ENCODE assay signal across 38 cellular contexts in the genomic region with DNA sequence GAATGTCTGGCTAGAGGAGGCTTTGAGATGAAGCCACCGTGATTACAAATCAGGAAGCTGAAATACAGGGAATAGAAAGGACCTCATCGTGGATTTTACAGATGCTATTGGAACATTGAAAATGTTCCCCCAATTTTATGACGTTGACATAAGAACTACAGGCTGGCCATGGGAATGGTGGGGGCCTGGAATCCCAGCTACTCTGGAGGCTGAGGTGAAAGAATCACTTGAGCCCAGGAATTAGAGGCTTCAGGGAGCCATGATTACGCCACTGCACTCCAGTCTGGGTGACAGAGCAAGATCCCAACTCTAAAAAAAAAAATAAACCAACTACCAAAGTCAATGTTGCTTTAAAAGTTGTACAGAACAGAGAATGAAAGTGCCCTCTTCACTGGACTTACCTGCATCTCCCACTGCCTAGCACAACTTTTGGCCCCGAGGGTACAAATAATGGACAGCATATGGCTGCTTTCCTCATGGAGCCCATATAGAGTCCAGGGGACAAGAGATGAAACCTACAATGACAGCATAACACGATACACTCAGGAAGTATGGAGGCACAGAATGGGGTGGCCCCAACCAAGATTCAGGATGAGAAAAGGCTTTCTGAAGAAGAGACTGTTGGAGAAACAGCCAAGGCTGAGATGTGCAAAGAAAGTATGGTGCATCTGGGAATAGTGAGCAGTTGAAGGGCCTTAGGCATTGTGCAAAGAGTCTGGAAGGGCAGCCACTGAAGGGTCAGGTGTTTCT.
"Had no signal": no experiment of that assay in that cellular context is flagged by ENCODE, and none has a peak within 500 bp of the region (broad histone marks: within the 10 kb centered on the region; RNA-seq: fewer than 3 reads in every experiment).

No MANE protein-coding gene starts in this region.

- H3K9me3 Mint-ChIP-seq: activated naive CD4-positive, alpha-beta T cell treated with anti-CD3 and anti-CD28 coated beads for 36 hours; activated naive CD4-positive, alpha-beta T cell treated with anti-CD3 and anti-CD28 coated beads, Interleukin-2, amount 10 ng/mL, durations not matched to agents 7 days and 5 days; activated naive CD4-positive, alpha-beta T cell treated with anti-CD3 and anti-CD28 coated beads, Interleukin-2, amount 50 U/mL, for 24 hours; activated naive CD4-positive, alpha-beta T cell treated with anti-CD3 and anti-CD28 coated beads, Interleukin-2, amount 50 U/mL, for 72 hours; activated naive CD8-positive, alpha-beta T cell treated with anti-CD3 and anti-CD28 coated beads for 36 hours; activated naive CD8-positive, alpha-beta T cell treated with anti-CD3 and anti-CD28 coated beads, Interleukin-2, amount 10 ng/mL, durations not matched to agents 7 days and 5 days; activated T-cell treated with anti-CD3 and anti-CD28 coated beads, Interleukin-2, amount 50 U/mL, for 24 hours; activated T-cell treated with anti-CD3 and anti-CD28 coated beads, Interleukin-2, amount 50 U/mL, for 4 hours; activated T-cell treated with anti-CD3 and anti-CD28 coated beads, Interleukin-2, amount 50 U/mL, for 72 hours; activated T-helper 1 cell treated with anti-CD3 and anti-CD28 coated beads, Interleukin-12 subunit alpha, Interleukin-12 subunit beta, Interleukin-2, Interleukin-4 antibody, amounts not matched to agents 30 ng/mL and 10 ng/mL and 1 ng/mL, durations not matched to agents 14 hours and 24 hours and 36 hours; activated T-helper 17 cell treated with anti-CD3 and anti-CD28 coated beads, Interleukin-2, amount 50 U/mL, for 72 hours; activated T-helper 2 cell treated with anti-CD3 and anti-CD28 coated beads, Interferon-gamma antibody, Interleukin-2, Interleukin-4, amounts not matched to agents 10 μg/mL and 5 μg/mL and 100 μg/mL, durations not matched to agents 14 hours and 24 hours and 36 hours; central memory CD8-positive, alpha-beta T cell had no signal

- H3K36me3 ChIP-seq: adrenal gland, ascending aorta, brain microvascular endothelial cell, breast epithelium, cardiac muscle cell had no signal

- H3K9me3 ChIP-seq: adrenal gland, ascending aorta, body of pancreas, breast epithelium had no signal

- H3K4me3 ChIP-seq: adrenal gland, ascending aorta, body of pancreas, breast epithelium, cardiac muscle cell had no signal

- H3K4me1 ChIP-seq: adrenal gland, ascending aorta, body of pancreas, breast epithelium had no signal

- H3K36me3 Mint-ChIP-seq: activated naive CD4-positive, alpha-beta T cell treated with anti-CD3 and anti-CD28 coated beads, Interleukin-2, amount 10 ng/mL, durations not matched to agents 7 days and 5 days; activated naive CD4-positive, alpha-beta T cell treated with anti-CD3 and anti-CD28 coated beads, Interleukin-2, amount 50 U/mL, for 24 hours; activated naive CD4-positive, alpha-beta T cell treated with anti-CD3 and anti-CD28 coated beads, Interleukin-2, amount 50 U/mL, for 72 hours; activated naive CD8-positive, alpha-beta T cell; activated naive CD8-positive, alpha-beta T cell treated with anti-CD3 and anti-CD28 coated beads for 36 hours; activated naive CD8-positive, alpha-beta T cell treated with anti-CD3 and anti-CD28 coated beads, Interleukin-2, amount 10 ng/mL, durations not matched to agents 7 days and 5 days; brain had no signal

- H3K4me1 Mint-ChIP-seq: activated naive CD4-positive, alpha-beta T cell treated with anti-CD3 and anti-CD28 coated beads, Interleukin-2, amount 10 ng/mL, durations not matched to agents 7 days and 5 days; activated naive CD4-positive, alpha-beta T cell treated with anti-CD3 and anti-CD28 coated beads, Interleukin-2, amount 50 U/mL, for 24 hours; activated naive CD8-positive, alpha-beta T cell treated with anti-CD3 and anti-CD28 coated beads for 36 hours; activated naive CD8-positive, alpha-beta T cell treated with anti-CD3 and anti-CD28 coated beads, Interleukin-2, amount 10 ng/mL, durations not matched to agents 7 days and 5 days; activated naive CD8-positive, alpha-beta T cell treated with anti-CD3 and anti-CD28 coated beads, Interleukin-2, amount 50 U/mL, for 24 hours; activated T-helper 17 cell treated with anti-CD3 and anti-CD28 coated beads, Interleukin-2, amount 50 U/mL, for 72 hours; central memory CD8-positive, alpha-beta T cell had no signal

- ATAC-seq: activated naive CD4-positive, alpha-beta T cell treated with anti-CD3 and anti-CD28 coated beads, Interleukin-2, amount 50 U/mL, for 72 hours; activated naive CD8-positive, alpha-beta T cell treated with anti-CD3 and anti-CD28 coated beads, Interleukin-2, amount 50 U/mL, for 24 hours; activated T-cell treated with anti-CD3 and anti-CD28 coated beads, Interleukin-2, amount 50 U/mL, for 4 hours; activated T-cell treated with anti-CD3 and anti-CD28 coated beads, Interleukin-2, amount 50 U/mL, for 72 hours; activated T-helper 17 cell treated with anti-CD3 and anti-CD28 coated beads, Interleukin-2, amount 50 U/mL, for 72 hours; body of pancreas had no signal

- H3K27me3 ChIP-seq: adrenal gland, ascending aorta, body of pancreas, brain microvascular endothelial cell, breast epithelium had no signal

- H3K4me3 Mint-ChIP-seq: activated naive CD4-positive, alpha-beta T cell treated with anti-CD3 and anti-CD28 coated beads for 36 hours; activated naive CD4-positive, alpha-beta T cell treated with anti-CD3 and anti-CD28 coated beads, Interleukin-2, amount 10 ng/mL, durations not matched to agents 7 days and 5 days; activated naive CD4-positive, alpha-beta T cell treated with anti-CD3 and anti-CD28 coated beads, Interleukin-2, amount 50 U/mL, for 24 hours; activated naive CD8-positive, alpha-beta T cell; activated naive CD8-positive, alpha-beta T cell treated with anti-CD3 and anti-CD28 coated beads for 36 hours; activated naive CD8-positive, alpha-beta T cell treated with anti-CD3 and anti-CD28 coated beads, Interleukin-2, amount 10 ng/mL, durations not matched to agents 7 days and 5 days; activated naive CD8-positive, alpha-beta T cell treated with anti-CD3 and anti-CD28 coated beads, Interleukin-2, amount 50 U/mL, for 24 hours; activated T-cell treated with anti-CD3 and anti-CD28 coated beads, Interleukin-2, amount 50 U/mL, for 24 hours; activated T-cell treated with anti-CD3 and anti-CD28 coated beads, Interleukin-2, amount 50 U/mL, for 4 hours; activated T-cell treated with anti-CD3 and anti-CD28 coated beads, Interleukin-2, amount 50 U/mL, for 72 hours; activated T-helper 1 cell treated with anti-CD3 and anti-CD28 coated beads, Interleukin-12 subunit alpha, Interleukin-12 subunit beta, Interleukin-2, Interleukin-4 antibody, amounts not matched to agents 30 ng/mL and 10 ng/mL and 1 ng/mL, durations not matched to agents 14 hours and 24 hours and 36 hours; activated T-helper 17 cell treated with anti-CD3 and anti-CD28 coated beads, Interleukin-2, amount 50 U/mL, for 72 hours; brain; central memory CD8-positive, alpha-beta T cell had no signal

- DNase-seq: activated effector memory CD4-positive, alpha-beta T cell treated with anti-CD3 and anti-CD28 coated beads, Interleukin-2, amount 50 U/mL, for 16 hours; activated effector memory CD4-positive, alpha-beta T cell treated with Interleukin-2 at 50 U/mL for 16 hours; activated gamma-delta T cell; activated gamma-delta T cell treated with Interleukin-2 at 50 U/mL for 16 hours; activated naive CD4-positive, alpha-beta T cell; activated naive CD4-positive, alpha-beta T cell treated with anti-CD3 and anti-CD28 coated beads for 36 hours; activated naive CD4-positive, alpha-beta T cell treated with anti-CD3 and anti-CD28 coated beads, Interleukin-2, amount 10 ng/mL, durations not matched to agents 7 days and 5 days; activated naive CD4-positive, alpha-beta T cell treated with anti-CD3 and anti-CD28 coated beads, Interleukin-2, amount 50 U/mL, for 16 hours; activated naive CD4-positive, alpha-beta T cell treated with Interleukin-2 at 50 U/mL for 16 hours; activated naive CD8-positive, alpha-beta T cell treated with anti-CD3 and anti-CD28 coated beads for 36 hours; activated naive CD8-positive, alpha-beta T cell treated with anti-CD3 and anti-CD28 coated beads, Interleukin-2, amount 10 ng/mL, durations not matched to agents 7 days and 5 days; activated naive CD8-positive, alpha-beta T cell treated with anti-CD3 and anti-CD28 coated beads, Interleukin-2, amount 50 U/mL, for 24 hours; activated T-cell treated with anti-CD3 and anti-CD28 coated beads, Interleukin-2, amount 50 U/mL, for 1 hour; activated T-cell treated with anti-CD3 and anti-CD28 coated beads, Interleukin-2, amount 50 U/mL, for 24 hours; activated T-cell treated with anti-CD3 and anti-CD28 coated beads, Interleukin-2, amount 50 U/mL, for 4 hours; activated T-cell treated with anti-CD3 and anti-CD28 coated beads, Interleukin-2, amount 50 U/mL, for 48 hours; activated T-cell treated with anti-CD3 and anti-CD28 coated beads, Interleukin-2, amount 50 U/mL, for 72 hours; adrenal gland; amniotic stem cell; amygdala; anterior cingulate cortex; aorta; body of pancreas; brain microvascular endothelial cell; caudate nucleus; central memory CD4-positive, alpha-beta T cell; cerebellar nuclear complex had no signal

- H3K27me3 Mint-ChIP-seq: activated naive CD4-positive, alpha-beta T cell treated with anti-CD3 and anti-CD28 coated beads, Interleukin-2, amount 10 ng/mL, durations not matched to agents 7 days and 5 days; activated naive CD4-positive, alpha-beta T cell treated with anti-CD3 and anti-CD28 coated beads, Interleukin-2, amount 50 U/mL, for 24 hours; activated naive CD8-positive, alpha-beta T cell; activated naive CD8-positive, alpha-beta T cell treated with anti-CD3 and anti-CD28 coated beads for 36 hours; activated naive CD8-positive, alpha-beta T cell treated with anti-CD3 and anti-CD28 coated beads, Interleukin-2, amount 10 ng/mL, durations not matched to agents 7 days and 5 days; activated naive CD8-positive, alpha-beta T cell treated with anti-CD3 and anti-CD28 coated beads, Interleukin-2, amount 50 U/mL, for 24 hours; activated T-cell treated with anti-CD3 and anti-CD28 coated beads, Interleukin-2, amount 50 U/mL, for 24 hours; activated T-helper 17 cell treated with anti-CD3 and anti-CD28 coated beads, Interleukin-2, amount 50 U/mL, for 72 hours; brain; central memory CD8-positive, alpha-beta T cell had no signal

- H3K27ac Mint-ChIP-seq: activated naive CD4-positive, alpha-beta T cell treated with anti-CD3 and anti-CD28 coated beads for 36 hours; activated naive CD4-positive, alpha-beta T cell treated with anti-CD3 and anti-CD28 coated beads, Interleukin-2, amount 10 ng/mL, durations not matched to agents 7 days and 5 days; activated naive CD4-positive, alpha-beta T cell treated with anti-CD3 and anti-CD28 coated beads, Interleukin-2, amount 50 U/mL, for 24 hours; activated naive CD4-positive, alpha-beta T cell treated with anti-CD3 and anti-CD28 coated beads, Interleukin-2, amount 50 U/mL, for 72 hours; activated naive CD8-positive, alpha-beta T cell; activated naive CD8-positive, alpha-beta T cell treated with anti-CD3 and anti-CD28 coated beads for 36 hours; activated naive CD8-positive, alpha-beta T cell treated with anti-CD3 and anti-CD28 coated beads, Interleukin-2, amount 10 ng/mL, durations not matched to agents 7 days and 5 days; activated naive CD8-positive, alpha-beta T cell treated with anti-CD3 and anti-CD28 coated beads, Interleukin-2, amount 50 U/mL, for 24 hours; activated T-cell treated with anti-CD3 and anti-CD28 coated beads, Interleukin-2, amount 50 U/mL, for 24 hours; activated T-cell treated with anti-CD3 and anti-CD28 coated beads, Interleukin-2, amount 50 U/mL, for 72 hours; activated T-helper 1 cell treated with anti-CD3 and anti-CD28 coated beads, Interleukin-12 subunit alpha, Interleukin-12 subunit beta, Interleukin-2, Interleukin-4 antibody, amounts not matched to agents 30 ng/mL and 10 ng/mL and 1 ng/mL, durations not matched to agents 14 hours and 24 hours and 36 hours; activated T-helper 17 cell treated with anti-CD3 and anti-CD28 coated beads, Interleukin-2, amount 50 U/mL, for 72 hours; activated T-helper 2 cell treated with anti-CD3 and anti-CD28 coated beads, Interferon-gamma antibody, Interleukin-2, Interleukin-4, amounts not matched to agents 10 μg/mL and 5 μg/mL and 100 μg/mL, durations not matched to agents 14 hours and 24 hours and 36 hours; brain had no signal

- H3K27ac ChIP-seq: adrenal gland, ascending aorta, body of pancreas, brain microvascular endothelial cell, breast epithelium, cardiac muscle cell had no signal
